ENCODE assay signal across 37 cellular contexts in genomic region chr6:145627451-145627850, GRCh38.
"Had no signal": no experiment of that assay in that cellular context is flagged by ENCODE, and none has a peak within 500 bp of the region (broad histone marks: within the 10 kb centered on the region; RNA-seq: fewer than 3 reads in every experiment).

No MANE protein-coding gene starts in this region.

- H3K27ac Mint-ChIP-seq: activated B cell treated with CpG ODN at 0.5 μM for 24 hours; activated CD4-positive, alpha-beta memory T cell treated with anti-CD3 and anti-CD28 coated beads for 36 hours; activated CD4-positive, alpha-beta T cell treated with anti-CD3 and anti-CD28 coated beads, Interleukin-2, amount 10 ng/mL, durations not matched to agents 24 days and 14 days; activated CD8-positive, alpha-beta memory T cell treated with anti-CD3 and anti-CD28 coated beads, Interleukin-2, amount 10 ng/mL, durations not matched to agents 7 days and 5 days; activated CD8-positive, alpha-beta T cell treated with anti-CD3 and anti-CD28 coated beads, Interleukin-2, amount 10 ng/mL, durations not matched to agents 7 days and 5 days; activated naive CD4-positive, alpha-beta T cell treated with anti-CD3 and anti-CD28 coated beads for 36 hours; activated naive CD4-positive, alpha-beta T cell treated with anti-CD3 and anti-CD28 coated beads, Interleukin-2, amount 50 U/mL, for 24 hours; activated naive CD8-positive, alpha-beta T cell treated with anti-CD3 and anti-CD28 coated beads for 36 hours; activated naive CD8-positive, alpha-beta T cell treated with anti-CD3 and anti-CD28 coated beads, Interleukin-2, amount 50 U/mL, for 24 hours; activated T-helper 1 cell treated with anti-CD3 and anti-CD28 coated beads, Interleukin-12 subunit alpha, Interleukin-12 subunit beta, Interleukin-2, Interleukin-4 antibody, amounts not matched to agents 30 ng/mL and 10 ng/mL and 1 ng/mL, durations not matched to agents 14 hours and 24 hours and 36 hours; activated T-helper 2 cell treated with anti-CD3 and anti-CD28 coated beads, Interferon-gamma antibody, Interleukin-2, Interleukin-4, amounts not matched to agents 10 μg/mL and 5 μg/mL and 100 μg/mL, durations not matched to agents 14 hours and 24 hours and 36 hours; dendritic cell treated with granulocyte-macrophage colony-stimulating factor and Interleukin-4, amounts not matched to agents 40 ng/mL and 50 ng/mL, for 4 days; endodermal cell; T-helper 17 cell; T-helper 2 cell treated with Interferon-gamma antibody and Interleukin-4, amounts not matched to agents 5 μg/mL and 100 μg/mL, for 36 hours had no signal

- H3K4me3 Mint-ChIP-seq: activated B cell treated with CpG ODN at 0.5 μM for 24 hours; activated CD4-positive, alpha-beta memory T cell treated with anti-CD3 and anti-CD28 coated beads for 36 hours; activated CD4-positive, alpha-beta T cell treated with anti-CD3 and anti-CD28 coated beads, Interleukin-2, amount 10 ng/mL, durations not matched to agents 24 days and 14 days; activated CD8-positive, alpha-beta memory T cell treated with anti-CD3 and anti-CD28 coated beads, Interleukin-2, amount 10 ng/mL, durations not matched to agents 7 days and 5 days; activated CD8-positive, alpha-beta T cell treated with anti-CD3 and anti-CD28 coated beads, Interleukin-2, amount 10 ng/mL, durations not matched to agents 7 days and 5 days; activated naive CD4-positive, alpha-beta T cell treated with anti-CD3 and anti-CD28 coated beads for 36 hours; activated naive CD4-positive, alpha-beta T cell treated with anti-CD3 and anti-CD28 coated beads, Interleukin-2, amount 50 U/mL, for 24 hours; activated naive CD8-positive, alpha-beta T cell treated with anti-CD3 and anti-CD28 coated beads for 36 hours; activated naive CD8-positive, alpha-beta T cell treated with anti-CD3 and anti-CD28 coated beads, Interleukin-2, amount 50 U/mL, for 24 hours; activated T-helper 1 cell treated with anti-CD3 and anti-CD28 coated beads, Interleukin-12 subunit alpha, Interleukin-12 subunit beta, Interleukin-2, Interleukin-4 antibody, amounts not matched to agents 30 ng/mL and 10 ng/mL and 1 ng/mL, durations not matched to agents 14 hours and 24 hours and 36 hours; dendritic cell treated with granulocyte-macrophage colony-stimulating factor and Interleukin-4, amounts not matched to agents 40 ng/mL and 50 ng/mL, for 4 days; endodermal cell; T-helper 17 cell; T-helper 2 cell treated with Interferon-gamma antibody and Interleukin-4, amounts not matched to agents 5 μg/mL and 100 μg/mL, for 36 hours had no signal

- H3K9me3 Mint-ChIP-seq: activated B cell treated with CpG ODN at 0.5 μM for 24 hours; activated CD4-positive, alpha-beta memory T cell treated with anti-CD3 and anti-CD28 coated beads for 36 hours; activated CD4-positive, alpha-beta T cell treated with anti-CD3 and anti-CD28 coated beads, Interleukin-2, amount 10 ng/mL, durations not matched to agents 24 days and 14 days; activated naive CD4-positive, alpha-beta T cell treated with anti-CD3 and anti-CD28 coated beads for 36 hours; activated naive CD4-positive, alpha-beta T cell treated with anti-CD3 and anti-CD28 coated beads, Interleukin-2, amount 50 U/mL, for 24 hours; activated naive CD8-positive, alpha-beta T cell treated with anti-CD3 and anti-CD28 coated beads for 36 hours; activated naive CD8-positive, alpha-beta T cell treated with anti-CD3 and anti-CD28 coated beads, Interleukin-2, amount 50 U/mL, for 24 hours; activated T-helper 1 cell treated with anti-CD3 and anti-CD28 coated beads, Interleukin-12 subunit alpha, Interleukin-12 subunit beta, Interleukin-2, Interleukin-4 antibody, amounts not matched to agents 30 ng/mL and 10 ng/mL and 1 ng/mL, durations not matched to agents 14 hours and 24 hours and 36 hours; activated T-helper 2 cell treated with anti-CD3 and anti-CD28 coated beads, Interferon-gamma antibody, Interleukin-2, Interleukin-4, amounts not matched to agents 10 μg/mL and 5 μg/mL and 100 μg/mL, durations not matched to agents 14 hours and 24 hours and 36 hours; dendritic cell treated with granulocyte-macrophage colony-stimulating factor and Interleukin-4, amounts not matched to agents 40 ng/mL and 50 ng/mL, for 4 days; endodermal cell; T-helper 2 cell treated with Interferon-gamma antibody and Interleukin-4, amounts not matched to agents 5 μg/mL and 100 μg/mL, for 36 hours had no signal

- DNase-seq: activated B cell treated with CpG ODN at 0.5 μM for 24 hours; activated CD4-positive, alpha-beta memory T cell treated with anti-CD3 and anti-CD28 coated beads for 36 hours; activated CD4-positive, alpha-beta T cell treated with anti-CD3 and anti-CD28 coated beads, Interleukin-2, amount 10 ng/mL, durations not matched to agents 24 days and 14 days; activated CD8-positive, alpha-beta memory T cell treated with anti-CD3 and anti-CD28 coated beads, Interleukin-2, amount 10 ng/mL, durations not matched to agents 7 days and 5 days; activated CD8-positive, alpha-beta memory T cell treated with anti-CD3 and anti-CD28 coated beads, Interleukin-2, amount 50 U/mL, for 4 hours; activated CD8-positive, alpha-beta T cell treated with anti-CD3 and anti-CD28 coated beads, Interleukin-2, amount 10 ng/mL, durations not matched to agents 7 days and 5 days; activated effector memory CD4-positive, alpha-beta T cell treated with anti-CD3 and anti-CD28 coated beads, Interleukin-2, amount 50 U/mL, for 16 hours; activated naive CD4-positive, alpha-beta T cell treated with anti-CD3 and anti-CD28 coated beads for 36 hours; activated naive CD8-positive, alpha-beta T cell treated with anti-CD3 and anti-CD28 coated beads for 36 hours; activated naive CD8-positive, alpha-beta T cell treated with anti-CD3 and anti-CD28 coated beads, Interleukin-2, amount 50 U/mL, for 24 hours; activated T-cell treated with anti-CD3 and anti-CD28 coated beads, Interleukin-2, amount 50 U/mL, for 1 hour; activated T-cell treated with anti-CD3 and anti-CD28 coated beads, Interleukin-2, amount 50 U/mL, for 48 hours; adrenal gland; amygdala; aorta; body of pancreas; central memory CD4-positive, alpha-beta T cell; cerebellar nuclear complex; dorsolateral prefrontal cortex; effector memory CD4-positive, alpha-beta T cell; endodermal cell; foreskin keratinocyte; gastrocnemius medialis; glutamatergic neuron; T-helper 17 cell; T1000; WERI-Rb-1 had no signal

- H3K9me3 ChIP-seq: adrenal gland, body of pancreas, gastrocnemius medialis had no signal

- H3K4me3 ChIP-seq: adrenal gland, body of pancreas, cardiac muscle cell, coronary artery, dorsolateral prefrontal cortex, gastrocnemius medialis, heart left ventricle had no signal

- ATAC-seq: activated CD4-positive, CD25-positive, alpha-beta regulatory T cell treated with anti-CD3 and anti-CD28 coated beads, Interleukin-2, amount 50 U/mL, for 24 hours; activated CD8-positive, alpha-beta memory T cell treated with anti-CD3 and anti-CD28 coated beads, Interleukin-2, amount 10 ng/mL, durations not matched to agents 7 days and 5 days; activated CD8-positive, alpha-beta T cell treated with anti-CD3 and anti-CD28 coated beads, Interleukin-2, amount 10 ng/mL, durations not matched to agents 7 days and 5 days; activated naive CD8-positive, alpha-beta T cell treated with anti-CD3 and anti-CD28 coated beads, Interleukin-2, amount 50 U/mL, for 24 hours; body of pancreas; esophagus mucosa; foreskin keratinocyte; gastrocnemius medialis; T-helper 17 cell had no signal

- H3K36me3 ChIP-seq: adrenal gland, cardiac muscle cell, WERI-Rb-1 had no signal

- H3K36me3 Mint-ChIP-seq: activated CD8-positive, alpha-beta memory T cell treated with anti-CD3 and anti-CD28 coated beads, Interleukin-2, amount 10 ng/mL, durations not matched to agents 7 days and 5 days had no signal

- H3K27me3 ChIP-seq: adrenal gland, body of pancreas, cardiac muscle cell, dorsolateral prefrontal cortex, foreskin keratinocyte, gastrocnemius medialis, heart left ventricle had no signal

- H3K4me1 Mint-ChIP-seq: activated B cell treated with CpG ODN at 0.5 μM for 24 hours; activated CD4-positive, alpha-beta T cell treated with anti-CD3 and anti-CD28 coated beads, Interleukin-2, amount 10 ng/mL, durations not matched to agents 24 days and 14 days; activated CD8-positive, alpha-beta memory T cell treated with anti-CD3 and anti-CD28 coated beads, Interleukin-2, amount 10 ng/mL, durations not matched to agents 7 days and 5 days; activated naive CD4-positive, alpha-beta T cell treated with anti-CD3 and anti-CD28 coated beads, Interleukin-2, amount 50 U/mL, for 24 hours; activated naive CD8-positive, alpha-beta T cell treated with anti-CD3 and anti-CD28 coated beads for 36 hours; activated naive CD8-positive, alpha-beta T cell treated with anti-CD3 and anti-CD28 coated beads, Interleukin-2, amount 50 U/mL, for 24 hours; T-helper 17 cell had no signal

- H3K27ac ChIP-seq: adrenal gland, body of pancreas, cardiac muscle cell, coronary artery, dorsolateral prefrontal cortex, foreskin keratinocyte, gastrocnemius medialis, heart left ventricle, WERI-Rb-1 had no signal

- H3K27me3 Mint-ChIP-seq: activated B cell treated with CpG ODN at 0.5 μM for 24 hours; activated CD4-positive, alpha-beta memory T cell treated with anti-CD3 and anti-CD28 coated beads for 36 hours; activated CD4-positive, alpha-beta T cell treated with anti-CD3 and anti-CD28 coated beads, Interleukin-2, amount 10 ng/mL, durations not matched to agents 24 days and 14 days; activated CD8-positive, alpha-beta memory T cell treated with anti-CD3 and anti-CD28 coated beads, Interleukin-2, amount 10 ng/mL, durations not matched to agents 7 days and 5 days; activated naive CD4-positive, alpha-beta T cell treated with anti-CD3 and anti-CD28 coated beads, Interleukin-2, amount 50 U/mL, for 24 hours; activated naive CD8-positive, alpha-beta T cell treated with anti-CD3 and anti-CD28 coated beads for 36 hours; activated naive CD8-positive, alpha-beta T cell treated with anti-CD3 and anti-CD28 coated beads, Interleukin-2, amount 50 U/mL, for 24 hours; dendritic cell treated with granulocyte-macrophage colony-stimulating factor and Interleukin-4, amounts not matched to agents 40 ng/mL and 50 ng/mL, for 4 days; T-helper 17 cell had no signal

- H3K4me1 ChIP-seq: adrenal gland, body of pancreas, foreskin keratinocyte had no signal
